28 cellular contexts compared by ENCODE assay signal in genomic region chr2:213455316-213456008, GRCh38.
DNase-seq lines count a peak whose midpoint lies in the region; ATAC-seq and TF ChIP-seq lines count a peak whose summit lies in the region.
"Had no signal": no experiment of that assay in that cellular context is flagged by ENCODE, and none has a peak within 500 bp of the region (broad histone marks: within the 10 kb centered on the region; RNA-seq: fewer than 3 reads in every experiment).

No MANE protein-coding gene starts in this region.

- H3K79me2 ChIP-seq in HCT116 (ENCODE audit: insufficient read depth, low read length) (no peaks in the 10 kb centered on the region), trophoblast cell (ENCODE audit: control insufficient read depth, insufficient read depth, low read length, poor library complexity) (peaks cover 3% of the 10 kb centered on the region)

- no peak overlapping the region for H3K23ac ChIP-seq in trophoblast cell (ENCODE audit: low read length)

- peaks cover 3 to 10% of the 10 kb centered on the region in 2 experiments; a peak in 3 of 4 replicates for H3K4me1 ChIP-seq in HCT116 (ENCODE audit: control insufficient read depth in 1 of 2, insufficient read depth in 2 of 2, low read length in 2 of 2)
- no peaks in the 10 kb centered on the region for H3K4me1 ChIP-seq in trophoblast cell (ENCODE audit: control insufficient read depth in 1 of 2, insufficient read depth in 2 of 2, low read length in 2 of 2)
- H3K4me1 ChIP-seq in left lung: no peaks in the 10 kb centered on the region
- H3K4me1 ChIP-seq: A549, heart right ventricle had no signal

- H3K27me3 ChIP-seq in HCT116 (ENCODE audit: insufficient read depth, low read length) (no peaks in the 10 kb centered on the region), trophoblast cell (ENCODE audit: insufficient read depth, low read length) (no peaks in the 10 kb centered on the region), left lung (no peaks in the 10 kb centered on the region)
- H3K27me3 ChIP-seq: heart right ventricle had no signal

- H2AFZ ChIP-seq in HCT116 (ENCODE audit: low read depth, low read length, poor library complexity, severe bottlenecking) (peak overlapping the region; percentile 5), trophoblast cell (ENCODE audit: insufficient read depth, low read length, poor library complexity) (no peak overlapping the region)

- peak overlapping the region; percentile 35 for H3K4ac ChIP-seq in trophoblast cell (ENCODE audit: low read depth, low read length)

- WGBS in trophoblast cell (ENCODE audit: extremely low coverage, insufficient coverage, insufficient read length): no CpG with 5 or more reads among the region's 5 CpGs

- H3K79me1 ChIP-seq in trophoblast cell (ENCODE audit: low read length): peaks cover 25% of the 10 kb centered on the region

- H4K8ac ChIP-seq in trophoblast cell (ENCODE audit: low read depth, low read length): peak overlapping the region; percentile 37

- POLR2A ChIA-PET in HCT116 (lab: Charles Lee): no interaction called here

- BruUV-seq in HCT116 (replicated peaks; lab: Mats Ljungman, UMichigan): no TSS peak

- peak overlapping the region; percentile 77 for H2BK120ac ChIP-seq in trophoblast cell (ENCODE audit: insufficient read depth, low read length, poor library complexity)

- H3K4me3 ChIP-seq in HCT116 (replicated peaks in 1 of 2; ENCODE audit: low read depth in 1 of 2, low read length in 2 of 2) (no peak overlapping the region), trophoblast cell (ENCODE audit: low read depth, low read length) (no peak overlapping the region), left lung (no peak overlapping the region)
- H3K4me3 ChIP-seq: A549, heart right ventricle had no signal

- RAD21 ChIA-PET in HCT116 (lab: Charles Lee; ENCODE audit: low non-redundant PET in 1 of 2, low total read pairs in 2 of 2, uncharacterized antibody in 2 of 2, unreplicated experiment in 2 of 2): no interaction called here

- peak overlapping the region; percentile 34 for H3K14ac ChIP-seq in trophoblast cell (ENCODE audit: low read length)

- H3K9ac ChIP-seq in HCT116 (ENCODE audit: low read length): no peak overlapping the region
- no peak overlapping the region for H3K9ac ChIP-seq in trophoblast cell (ENCODE audit: low read length)

- intact Hi-C loops in HCT116 (cut with micrococcal nuclease) (no loop called here), left lung (cut with DNase I) (no loop called here)

- DNase-seq in NCI-H748 (lab: John Stamatoyannopoulos, UW; ENCODE audit: unreplicated experiment) (peak; percentile 15), NCI-H748 treated with DMSO at 0.1 percent for 48 hours (lab: John Stamatoyannopoulos, UW) (no peak), HCT116 (ENCODE audit: low read depth, low spot score) (peak; percentile 23), astrocyte of the hippocampus (ENCODE audit: low read depth, low spot score) (peak; percentile 24), trophoblast cell (no peak), NCI-H774 (lab: John Stamatoyannopoulos, UW) (no peak), left lung (no peak)
- DNase-seq in stimulated activated CD4-positive, alpha-beta T cell treated with anti-CD3 and anti-CD28 coated beads, Interleukin-15, amount 100 ng/mL, for 24 hours: no peak
- DNase-seq: activated CD4-positive, alpha-beta memory T cell treated with anti-CD3 and anti-CD28 coated beads for 36 hours; activated CD4-positive, CD25-positive, alpha-beta regulatory T cell treated with anti-CD3 and anti-CD28 coated beads, Interleukin-2, amount 50 U/mL, for 72 hours; activated CD8-positive, alpha-beta memory T cell treated with anti-CD3 and anti-CD28 coated beads, Interleukin-2, amount 50 U/mL, for 48 hours; activated naive CD4-positive, alpha-beta T cell treated with anti-CD3 and anti-CD28 coated beads, Interleukin-2, amount 10 ng/mL, durations not matched to agents 7 days and 5 days; amniotic stem cell; CD8-positive, alpha-beta T cell; DMS153; foreskin melanocyte; GDM1; heart right ventricle; HFFc6; left colon; mammary epithelial cell; NCI-H1048; NCI-H2171 treated with DMSO at 0.1 percent for 48 hours; NCI-H510A; NK-92 treated with Interleukin-12 subunit alpha and Interleukin-12 subunit beta, amount 100 ng/mL, for 24 hours; stimulated activated naive CD4-positive, alpha-beta T cell; T-helper 2 cell had no signal

- no peaks in the 10 kb centered on the region for H3K9me2 ChIP-seq in HCT116 (ENCODE audit: insufficient read depth)

- H2AK5ac ChIP-seq in trophoblast cell (ENCODE audit: low read length): no peak overlapping the region

- H3K9me3 ChIP-seq in HCT116 (ENCODE audit: control insufficient read depth in 1 of 2, insufficient read depth in 1 of 2, low read depth in 1 of 2, low read length in 2 of 2) (no peaks in the 10 kb centered on the region), trophoblast cell (ENCODE audit: insufficient read depth, low read depth, low read length) (no peaks in the 10 kb centered on the region), left lung (no peaks in the 10 kb centered on the region)
- H3K9me3 ChIP-seq: A549, heart right ventricle had no signal

- peak overlapping the region; percentile 24 for H3K4me2 ChIP-seq in HCT116 (ENCODE audit: low read length)
- peak overlapping the region; percentile 47 for H3K4me2 ChIP-seq in trophoblast cell (ENCODE audit: low read length)
- H3K4me2 ChIP-seq: A549 had no signal

- H3K36me3 ChIP-seq in HCT116 (ENCODE audit: control insufficient read depth in 1 of 2, insufficient read depth in 2 of 2, low read length in 2 of 2) (no peaks in the 10 kb centered on the region), trophoblast cell (ENCODE audit: control insufficient read depth in 1 of 2, insufficient read depth in 2 of 2, low read length in 2 of 2) (no peaks in the 10 kb centered on the region), left lung (no peaks in the 10 kb centered on the region)
- H3K36me3 ChIP-seq: heart right ventricle had no signal

- peak overlapping the region; percentile 48 for H3K18ac ChIP-seq in trophoblast cell (ENCODE audit: low read length)

- no peak for TF ChIP-seq POLR2A in HCT116 (IDR thresholded peaks at IDR 0.05; ENCODE audit: borderline replicate concordance, extremely low read depth, insufficient read depth, insufficient read length)

- peak overlapping the region; percentile 95 for H2BK5ac ChIP-seq in trophoblast cell (ENCODE audit: low read depth, low read length, poor library complexity)

- no peak for TF ChIP-seq RAD21 in HCT116 (IDR thresholded peaks at IDR 0.05; ENCODE audit: low read depth)

- 0 out of 6 replicates have a peak, but pooled peaks of 1 of the 3 experiments have one; percentile 3 for TF ChIP-seq CTCF in HCT116 (IDR thresholded peaks at IDR 0.05 in 2 of 3, conservative IDR thresholded peaks at IDR 0.05 in 1 of 3; ENCODE audit: borderline replicate concordance in 1 of 3, insufficient read depth in 1 of 3, low read depth in 2 of 3, low read length in 2 of 3)
- TF ChIP-seq CTCF in left lung (IDR thresholded peaks at IDR 0.05): no peak

- H4K20me1 ChIP-seq in HCT116 (ENCODE audit: insufficient read depth): no peaks in the 10 kb centered on the region

- H2BK12ac ChIP-seq in trophoblast cell (ENCODE audit: low read length): peak overlapping the region; percentile 13

- CTCF ChIA-PET in HCT116 (lab: Charles Lee): no interaction called here

- ATAC-seq in HCT116: peak; percentile 86
- no peak for ATAC-seq in left lung
- ATAC-seq: A549; CD8-positive, alpha-beta T cell; heart right ventricle; left colon had no signal

- peak overlapping the region; percentile 93 for H4K91ac ChIP-seq in trophoblast cell (ENCODE audit: low read depth, low read length)

- H3K27ac ChIP-seq in HCT116 (ENCODE audit: low read depth, low read length) (no peak overlapping the region), trophoblast cell (ENCODE audit: low read depth, low read length) (peak overlapping the region; percentile 99), left lung (no peak overlapping the region)
- H3K27ac ChIP-seq: A549, heart right ventricle had no signal

- H4K12ac ChIP-seq in trophoblast cell (ENCODE audit: low read depth, low read length): no peak overlapping the region

TF ChIP-seq in HCT116, 20 proteins besides CTCF, POLR2A, EP300 and RAD21:
- TF ChIP-seq JUND (IDR thresholded peaks at IDR 0.05) (no peak), EGR1 (IDR thresholded peaks at IDR 0.05; ENCODE audit: low read depth) (no peak), POLR2AphosphoS5 (IDR thresholded peaks at IDR 0.05; ENCODE audit: low read depth, low read length) (no peak), ZBTB33 (IDR thresholded peaks at IDR 0.05; ENCODE audit: extremely low read depth, insufficient replicate concordance, low read length) (no peak), TCF7L2 (IDR thresholded peaks at IDR 0.05; ENCODE audit: borderline replicate concordance, extremely low read depth, insufficient read depth, insufficient read length) (no peak), SIN3A (IDR thresholded peaks at IDR 0.05; ENCODE audit: low read depth) (no peak), SRF (IDR thresholded peaks at IDR 0.05; ENCODE audit: low read depth) (no peak), CBX3 (IDR thresholded peaks at IDR 0.05; ENCODE audit: low read depth) (no peak)

Comparison
In these comparisons a context has a peak if more than half of its experiments do, and no peak if none do; other contexts are left out.
1. DNase-seq: peak in NCI-H748 (single experiment), HCT116 (single experiment) and astrocyte of the hippocampus (single experiment); none in NCI-H748 treated with DMSO at 0.1 percent for 48 hours (single experiment), trophoblast cell (0 of 2), stimulated activated CD4-positive, alpha-beta T cell treated with anti-CD3 and anti-CD28 coated beads, Interleukin-15, amount 100 ng/mL, for 24 hours (single experiment), NCI-H774 (single experiment) and left lung (0 of 2).